In genomic region chr10:79434816-79435215, GRCh38 we compare ENCODE assay signal across 10 cellular contexts. TPM values are rescaled to one million over a fixed set of nuclear protein-coding genes. Genes with fewer than 3 reads are reported as not detected.
DNase-seq lines count a peak whose midpoint lies in the region; ATAC-seq, FAIRE-seq and TF ChIP-seq lines count a peak whose summit lies in the region.
"Had no signal": no experiment of that assay in that cellular context is flagged by ENCODE, and none has a peak within 500 bp of the region (broad histone marks: within the 10 kb centered on the region; RNA-seq: fewer than 3 reads in every experiment).

No MANE protein-coding gene starts in this region.

- no peaks in the 10 kb centered on the region for H3K36me3 ChIP-seq in smooth muscle cell (ENCODE audit: low read depth)
- no peaks in the 10 kb centered on the region for H3K36me3 ChIP-seq in CD8-positive, alpha-beta T cell (ENCODE audit: insufficient read depth, low read length)

- no peaks in the 10 kb centered on the region for H3K9me3 ChIP-seq in smooth muscle cell (replicated peaks; ENCODE audit: low read depth)
- H3K9me3 ChIP-seq in CD8-positive, alpha-beta T cell (ENCODE audit: low read length) = no peaks in the 10 kb centered on the region

- intact Hi-C loops in cardiac septum (cut with DNase I) = no loop called here
- intact Hi-C loops in CD8-positive, alpha-beta T cell (cut with DNase I, micrococcal nuclease) = no loop called here

- peaks cover 81% of the 10 kb centered on the region for H3K79me2 ChIP-seq in smooth muscle cell (ENCODE audit: low read depth)

- CTCF ChIA-PET in CD8-positive, alpha-beta T cell (lab: Charles Lee) = interaction anchor here (1.3 to 1.5 kb wide), 2 partner anchors 9 to 60 kb away, joined by 3 read pairs; no protein-coding TSS in a partner anchor

- no peaks in the 10 kb centered on the region for H3K9me3 Mint-ChIP-seq in activated naive CD8-positive, alpha-beta T cell treated with anti-CD3 and anti-CD28 coated beads for 36 hours
- H3K9me3 Mint-ChIP-seq in CD8-positive, alpha-beta T cell = no peaks in the 10 kb centered on the region
- H3K9me3 Mint-ChIP-seq: T-helper 1 cell treated with Interleukin-12 subunit alpha and Interleukin-12 subunit beta and Interleukin-4 antibody, amounts not matched to agents 30 μg/mL and 1 μg/mL, for 36 hours had no signal

- no peak for TF ChIP-seq CTCF in smooth muscle cell (IDR thresholded peaks at IDR 0.05; ENCODE audit: borderline replicate concordance, insufficient read depth, poor library complexity, severe bottlenecking)
- no peak for TF ChIP-seq CTCF in CD8-positive, alpha-beta T cell (IDR thresholded peaks at IDR 0.05)

- peak overlapping the region; percentile 87 for H3K27ac Mint-ChIP-seq in activated naive CD8-positive, alpha-beta T cell treated with anti-CD3 and anti-CD28 coated beads for 36 hours
- H3K27ac Mint-ChIP-seq in CD8-positive, alpha-beta T cell = no peak overlapping the region
- H3K27ac Mint-ChIP-seq: T-helper 1 cell treated with Interleukin-12 subunit alpha and Interleukin-12 subunit beta and Interleukin-4 antibody, amounts not matched to agents 30 μg/mL and 1 μg/mL, for 36 hours had no signal

- no peak overlapping the region for H2AFZ ChIP-seq in smooth muscle cell (ENCODE audit: low read depth)

- no peaks in the 10 kb centered on the region for H3K27me3 ChIP-seq in smooth muscle cell (ENCODE audit: low read depth)
- H3K27me3 ChIP-seq in CD8-positive, alpha-beta T cell (ENCODE audit: insufficient read depth, low read length) = no peaks in the 10 kb centered on the region

- ATAC-seq in CD8-positive, alpha-beta T cell = no peak
- no peak for ATAC-seq in GM18870 (IDR thresholded peaks at IDR 0.05; ENCODE audit: unreplicated experiment)

- H3F3A ChIP-seq in smooth muscle cell (ENCODE audit: low read depth) = no peaks in the 10 kb centered on the region

- H3K27me3 Mint-ChIP-seq in activated naive CD8-positive, alpha-beta T cell treated with anti-CD3 and anti-CD28 coated beads for 36 hours = no peaks in the 10 kb centered on the region
- H3K27me3 Mint-ChIP-seq in CD8-positive, alpha-beta T cell (ENCODE audit: low read depth) = peaks cover 4% of the 10 kb centered on the region

- H3K4me1 ChIP-seq in smooth muscle cell (ENCODE audit: low read depth) = peaks cover 30% of the 10 kb centered on the region
- no peaks in the 10 kb centered on the region for H3K4me1 ChIP-seq in CD8-positive, alpha-beta T cell (ENCODE audit: insufficient read depth, low read length)

- no peaks in the 10 kb centered on the region for H3K36me3 Mint-ChIP-seq in activated naive CD8-positive, alpha-beta T cell treated with anti-CD3 and anti-CD28 coated beads for 36 hours
- no peaks in the 10 kb centered on the region for H3K36me3 Mint-ChIP-seq in CD8-positive, alpha-beta T cell

- no peak overlapping the region for H3K4me3 ChIP-seq in smooth muscle cell
- H3K4me3 ChIP-seq in CD8-positive, alpha-beta T cell (ENCODE audit: low read depth, low read length) = no peak overlapping the region

- peak; percentile 61 for DNase-seq in EL
- peak; percentile 18 for DNase-seq in activated naive CD8-positive, alpha-beta T cell treated with anti-CD3 and anti-CD28 coated beads for 36 hours
- DNase-seq in cardiac septum (ENCODE audit: low spot score) = peak; percentile 69
- no peak for DNase-seq in smooth muscle cell (lab: John Stamatoyannopoulos, UW; ENCODE audit: unreplicated experiment)
- DNase-seq in CD8-positive, alpha-beta T cell = no peak
- DNase-seq in stimulated activated CD4-positive, alpha-beta T cell treated with anti-CD3 and anti-CD28 coated beads, Interleukin-4, amount 100 ng/mL, for 1 hour = no peak
- no peak for DNase-seq in RCC 7860 (ENCODE audit: low spot score)
- DNase-seq: amniotic stem cell had no signal

- H3K4me2 ChIP-seq in smooth muscle cell = peak overlapping the region; percentile 82

- POLR2A ChIA-PET in CD8-positive, alpha-beta T cell (lab: Charles Lee) = no interaction called here

- no peak for FAIRE-seq in RCC 7860 (lab: Jason Lieb, UNC)

- peaks cover 16% of the 10 kb centered on the region for H3K4me1 Mint-ChIP-seq in activated naive CD8-positive, alpha-beta T cell treated with anti-CD3 and anti-CD28 coated beads for 36 hours
- H3K4me1 Mint-ChIP-seq in CD8-positive, alpha-beta T cell (ENCODE audit: low read depth) = no peaks in the 10 kb centered on the region

- H3K27ac ChIP-seq in smooth muscle cell (ENCODE audit: low read depth) = peak overlapping the region; percentile 90
- H3K27ac ChIP-seq in CD8-positive, alpha-beta T cell (ENCODE audit: low read depth, low read length) = no peak overlapping the region

- peak overlapping the region; percentile 62 for H3K9ac ChIP-seq in smooth muscle cell (ENCODE audit: low read depth)

- H3K4me3 Mint-ChIP-seq in activated naive CD8-positive, alpha-beta T cell treated with anti-CD3 and anti-CD28 coated beads for 36 hours = peak overlapping the region; percentile 11
- no peak overlapping the region for H3K4me3 Mint-ChIP-seq in CD8-positive, alpha-beta T cell
- H3K4me3 Mint-ChIP-seq: T-helper 1 cell treated with Interleukin-12 subunit alpha and Interleukin-12 subunit beta and Interleukin-4 antibody, amounts not matched to agents 30 μg/mL and 1 μg/mL, for 36 hours had no signal

- H4K20me1 ChIP-seq in smooth muscle cell (ENCODE audit: low read depth) = peaks cover 73% of the 10 kb centered on the region

- WGBS in smooth muscle cell (ENCODE audit: low lambda C conversion rate) = 37% methylated on average over 7 of the region's 7 CpGs

RNA-seq across cellular contexts. Expression of gene ZCCHC24, which starts 10.6 kb away (rescaled TPM):
- total RNA-seq in activated naive CD8-positive, alpha-beta T cell treated with anti-CD3 and anti-CD28 coated beads for 36 hours = under 1 TPM; 0.78 to 0.80 TPM
- total RNA-seq in cardiac septum = 56.6 TPM
- 21.9 and 28.0 TPM in 2 replicates for total RNA-seq in smooth muscle cell
- 30.6 and 52.1 TPM in 2 replicates for polyA plus RNA-seq in smooth muscle cell
- total RNA-seq in CD8-positive, alpha-beta T cell = 1 to 10 TPM; 1.1 to 1.9 TPM

Comparison
In these comparisons a context has a peak if more than half of its experiments do, and no peak if none do; other contexts are left out.
1. DNase-seq: peak in EL (single experiment), activated naive CD8-positive, alpha-beta T cell treated with anti-CD3 and anti-CD28 coated beads for 36 hours (single experiment) and cardiac septum (single experiment); none in smooth muscle cell (single experiment), CD8-positive, alpha-beta T cell (0 of 7), stimulated activated CD4-positive, alpha-beta T cell treated with anti-CD3 and anti-CD28 coated beads, Interleukin-4, amount 100 ng/mL, for 1 hour (single experiment) and RCC 7860 (single experiment).